Comparison of ENCODE assay signal across 16 cellular contexts in the genomic region with DNA sequence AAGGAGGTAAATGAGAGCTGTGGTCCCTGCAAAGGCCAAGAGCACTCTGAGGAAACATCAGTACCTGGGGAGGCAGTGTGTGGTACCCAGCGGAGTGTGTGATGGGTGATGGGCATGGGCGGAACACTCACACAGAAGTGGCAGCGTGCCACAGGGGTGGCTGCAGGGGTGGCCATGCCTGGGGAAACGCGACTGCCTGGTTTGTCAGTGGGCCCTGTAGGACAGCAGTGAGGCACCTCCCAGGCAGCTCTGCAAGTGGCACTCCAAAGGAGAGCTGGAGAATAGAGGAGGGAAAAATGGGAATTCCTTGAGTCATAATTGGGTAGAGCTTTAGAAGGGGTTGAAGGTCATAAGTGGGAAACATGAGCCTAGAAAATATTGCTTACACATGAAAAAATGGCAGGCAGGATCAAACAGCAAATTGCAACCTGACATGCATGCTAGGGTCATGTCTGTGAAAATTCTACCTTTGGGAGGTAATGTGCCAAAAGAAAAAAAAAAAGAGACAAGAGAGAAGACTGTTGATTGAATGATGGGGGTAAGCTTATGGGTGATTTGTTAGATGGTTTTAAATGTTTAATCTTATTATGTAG.
DNase-seq lines count a peak whose midpoint lies in the region; ATAC-seq, FAIRE-seq and TF ChIP-seq lines count a peak whose summit lies in the region.
"Had no signal": no experiment of that assay in that cellular context is flagged by ENCODE, and none has a peak within 500 bp of the region (broad histone marks: within the 10 kb centered on the region; RNA-seq: fewer than 3 reads in every experiment).

No MANE protein-coding gene starts in this region.

- no peak overlapping the region for H3K4me2 ChIP-seq in neural progenitor cell
- H3K4me2 ChIP-seq: KMS-11 had no signal

- H3K9me3 ChIP-seq in pancreas (no peaks in the 10 kb centered on the region), neural progenitor cell (ENCODE audit: low read depth) (no peaks in the 10 kb centered on the region)

- no peaks in the 10 kb centered on the region for H3K36me3 Mint-ChIP-seq in mesothelial cell of epicardium
- H3K36me3 Mint-ChIP-seq in neural progenitor cell: no peaks in the 10 kb centered on the region
- H3K36me3 Mint-ChIP-seq: CD4-positive, CD25-positive, alpha-beta regulatory T cell had no signal

- H4K20me1 ChIP-seq in neural progenitor cell (ENCODE audit: low read depth): no peaks in the 10 kb centered on the region

- no peak for FAIRE-seq in pancreas (lab: Jason Lieb, UNC)
- FAIRE-seq: H1 had no signal

- H3K27ac ChIP-seq in C4-2B (peak overlapping the region; percentile 53), pancreas (peak overlapping the region in 3 of 4 donors; percentile 4 to 97 (median 38)), neural progenitor cell (no peak overlapping the region)
- H3K27ac ChIP-seq: KMS-11, SK-N-MC had no signal

- H3K9me3 Mint-ChIP-seq in mesothelial cell of epicardium (peaks cover 3% of the 10 kb centered on the region), neural progenitor cell (no peaks in the 10 kb centered on the region)
- H3K9me3 Mint-ChIP-seq: CD4-positive, CD25-positive, alpha-beta regulatory T cell had no signal

- H2AFZ ChIP-seq in neural progenitor cell (replicated peaks): no peak overlapping the region

- DNase-seq in DMS53 (lab: John Stamatoyannopoulos, UW) (peak; percentile 42), DMS53 treated with DMSO at 0.1 percent for 48 hours (lab: John Stamatoyannopoulos, UW; ENCODE audit: unreplicated experiment) (no peak), NCI-H69 (lab: John Stamatoyannopoulos, UW) (peak; percentile 54), pancreas (no peak), mesothelial cell of epicardium (ENCODE audit: low spot score in 2 of 2, unreplicated experiment in 2 of 2) (no peak), neural progenitor cell (ENCODE audit: low spot score) (no peak)
- no peak for DNase-seq in stimulated activated CD4-positive, alpha-beta T cell treated with anti-CD3 and anti-CD28 coated beads, Interleukin-4, amount 100 ng/mL, for 24 hours
- DNase-seq: 8988T; CD4-positive, CD25-positive, alpha-beta regulatory T cell; DND-41; NK-92 treated with Interleukin-12 subunit alpha and Interleukin-12 subunit beta, amount 100 ng/mL, for 24 hours had no signal

- WGBS in pancreas, 2 donors: 93 to 97% methylated on average over 5 of the region's 5 CpGs

- no peak overlapping the region for H3K4me3 Mint-ChIP-seq in mesothelial cell of epicardium
- no peak overlapping the region for H3K4me3 Mint-ChIP-seq in neural progenitor cell
- H3K4me3 Mint-ChIP-seq: B cell; CD4-positive, CD25-positive, alpha-beta regulatory T cell had no signal

- H3K27me3 ChIP-seq in pancreas: no peaks in the 10 kb centered on the region
- no peaks in the 10 kb centered on the region for H3K27me3 ChIP-seq in neural progenitor cell

- no peak overlapping the region for H3K9ac ChIP-seq in neural progenitor cell
- H3K9ac ChIP-seq: KMS-11 had no signal

- H3K36me3 ChIP-seq in pancreas (no peaks in the 10 kb centered on the region), neural progenitor cell (no peaks in the 10 kb centered on the region)

- no peaks in the 10 kb centered on the region for H3F3A ChIP-seq in neural progenitor cell (ENCODE audit: low read depth)

- H3K27me3 Mint-ChIP-seq in mesothelial cell of epicardium (ENCODE audit: low read depth) (peaks cover 7% of the 10 kb centered on the region), neural progenitor cell (ENCODE audit: insufficient read depth, low read depth) (peaks cover 9% of the 10 kb centered on the region)

- no peak for TF ChIP-seq CTCF in C4-2B (conservative IDR thresholded peaks at IDR 0.05)
- no peak for TF ChIP-seq CTCF in pancreas (IDR thresholded peaks at IDR 0.05)
- no peak for TF ChIP-seq CTCF in mesothelial cell of epicardium (IDR thresholded peaks at IDR 0.05; ENCODE audit: unreplicated experiment)
- TF ChIP-seq CTCF in neural progenitor cell (IDR thresholded peaks at IDR 0.05): no peak

- H3K4me3 ChIP-seq in pancreas: no peak overlapping the region
- no peak overlapping the region for H3K4me3 ChIP-seq in neural progenitor cell
- H3K4me3 ChIP-seq: SK-N-MC had no signal

- no peak for ATAC-seq in pancreas

- H3K4me1 Mint-ChIP-seq in mesothelial cell of epicardium: peaks cover 26% of the 10 kb centered on the region
- H3K4me1 Mint-ChIP-seq in neural progenitor cell: peaks cover 17% of the 10 kb centered on the region
- H3K4me1 Mint-ChIP-seq: CD4-positive, CD25-positive, alpha-beta regulatory T cell had no signal

- H3K79me2 ChIP-seq in neural progenitor cell (ENCODE audit: low read depth): no peaks in the 10 kb centered on the region

- H3K27ac Mint-ChIP-seq in mesothelial cell of epicardium (no peak overlapping the region), neural progenitor cell (no peak overlapping the region)
- H3K27ac Mint-ChIP-seq: B cell; CD4-positive, CD25-positive, alpha-beta regulatory T cell had no signal

- intact Hi-C loops in pancreas (cut with DNase I): loop anchor here in 1 of 3 donors (5.0 kb wide), 1 partner anchor 506 kb away; a partner anchor contains a TSS

- peaks cover 34 to 47% (median 46%) of the 10 kb centered on the region in 3 donors for H3K4me1 ChIP-seq in pancreas
- peaks cover under 1% of the 10 kb centered on the region for H3K4me1 ChIP-seq in neural progenitor cell

Comparison
In these comparisons a context has a peak if more than half of its experiments do, and no peak if none do; other contexts are left out.
1. DNase-seq: peak in DMS53 (single experiment) and NCI-H69 (single experiment); none in DMS53 treated with DMSO at 0.1 percent for 48 hours (single experiment), pancreas (0 of 6), mesothelial cell of epicardium (0 of 2), neural progenitor cell (single experiment) and stimulated activated CD4-positive, alpha-beta T cell treated with anti-CD3 and anti-CD28 coated beads, Interleukin-4, amount 100 ng/mL, for 24 hours (single experiment).